In genomic region chr7:50534690-50535290, GRCh38 we compare ENCODE assay signal across 8 cellular contexts. TPM values are rescaled to one million over a fixed set of nuclear protein-coding genes. Genes with fewer than 3 reads are reported as not detected.
DNase-seq lines count a peak whose midpoint lies in the region; ATAC-seq and TF ChIP-seq lines count a peak whose summit lies in the region.

No MANE protein-coding gene starts in this region.

- H3K4me1 ChIP-seq in lung (ENCODE audit: control insufficient read depth in 2 of 2, insufficient read depth in 2 of 2, low read length in 2 of 2) = no peaks in the 10 kb centered on the region

- no peaks in the 10 kb centered on the region for H3K9me3 ChIP-seq in lung (ENCODE audit: control insufficient read depth in 2 of 2, insufficient read depth in 1 of 2, low read length in 1 of 2)

- H3K27me3 ChIP-seq in lung (ENCODE audit: control insufficient read depth, insufficient read depth) = no peaks in the 10 kb centered on the region

- no peak for TF ChIP-seq CTCF in lung (IDR thresholded peaks at IDR 0.05; ENCODE audit: control extremely low read depth, extremely low read depth)

- H3K4me3 ChIP-seq in lung = no peak overlapping the region

- WGBS in lung, 2 donors = 58 to 66% methylated on average over 12 of the region's 12 CpGs

- DNase-seq in COLO668 (lab: John Stamatoyannopoulos, UW; ENCODE audit: unreplicated experiment) (peak; percentile 32), LHCN-M2 (ENCODE audit: low read depth) (peak; percentile 100), amniotic epithelial cell (ENCODE audit: low read depth) (peak; percentile 99), lung (ENCODE audit: low spot score) (peak; percentile 28), NCI-H1694 (lab: John Stamatoyannopoulos, UW) (no peak), NCI-H1417 treated with DMSO at 0.1 percent for 48 hours (lab: John Stamatoyannopoulos, UW) (no peak)

- H3K27ac ChIP-seq in lung (ENCODE audit: low read depth in 1 of 2, low read length in 1 of 2) = peak overlapping the region in 1 of 2 donors; percentile 4

- H3K36me3 ChIP-seq in lung (ENCODE audit: control insufficient read depth in 2 of 2, insufficient read depth in 2 of 2, low read length in 2 of 2) = no peaks in the 10 kb centered on the region

- ATAC-seq in lung (ENCODE audit: insufficient read depth, low FRiP score) = no peak
- ATAC-seq in GM18502 (IDR thresholded peaks at IDR 0.05; ENCODE audit: poor library complexity, unreplicated experiment) = no peak
- ATAC-seq in HG02763 (IDR thresholded peaks at IDR 0.05; ENCODE audit: unreplicated experiment) = no peak

RNA-seq across cellular contexts. Expression of gene DDC, which starts 30.4 kb away (rescaled TPM):
- total RNA-seq in LHCN-M2 (2014; rRNA removed) (not detected in 2 replicates), lung (1 to 10 TPM; 2.1 to 3.1 TPM)
- polyA plus RNA-seq in LHCN-M2 (2012) = not detected
- polyA plus RNA-seq in lung = 1 to 10 TPM in 1 of 2 donors, under 1 TPM in 1; 0.23 to 1.2 TPM

Comparison
In these comparisons a context has a peak if more than half of its experiments do, and no peak if none do; other contexts are left out.
1. DNase-seq: peak in COLO668 (single experiment), LHCN-M2 (single experiment), amniotic epithelial cell (single experiment) and lung (single experiment); none in NCI-H1694 (single experiment) and NCI-H1417 treated with DMSO at 0.1 percent for 48 hours (single experiment).